19 cellular contexts compared by ENCODE assay signal in the genomic region with DNA sequence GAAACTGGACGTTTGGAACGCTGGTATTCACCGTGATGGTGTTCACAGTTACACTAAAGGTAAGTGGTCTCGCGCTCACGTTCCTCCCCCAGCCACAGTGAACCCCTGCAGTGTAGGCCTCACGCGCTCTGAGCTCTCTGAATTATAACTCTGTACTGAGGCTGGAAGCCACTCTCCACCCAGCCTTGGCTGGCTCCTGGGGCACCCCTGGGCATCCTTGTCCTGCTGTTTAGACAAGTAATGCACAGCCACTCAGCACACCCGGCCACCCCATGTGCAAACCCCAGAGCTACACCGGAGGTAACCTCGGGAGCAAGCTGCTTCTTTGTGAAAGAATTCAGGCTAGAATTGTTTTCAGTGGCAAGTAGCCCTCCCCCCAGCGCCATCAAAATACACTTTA.
"Had no signal": no experiment of that assay in that cellular context is flagged by ENCODE, and none has a peak within 500 bp of the region (broad histone marks: within the 10 kb centered on the region; RNA-seq: fewer than 3 reads in every experiment).

No MANE protein-coding gene starts in this region.

- H3K27ac ChIP-seq: cardiac muscle cell, epithelial cell of prostate, lower lobe of right lung, tibial artery had no signal

- H3K27ac Mint-ChIP-seq: activated CD4-positive, alpha-beta T cell treated with anti-CD3 and anti-CD28 coated beads for 36 hours; activated naive CD8-positive, alpha-beta T cell treated with anti-CD3 and anti-CD28 coated beads, Interleukin-2, amount 10 ng/mL, durations not matched to agents 7 days and 5 days had no signal

- DNase-seq: activated CD4-positive, alpha-beta T cell treated with anti-CD3 and anti-CD28 coated beads for 36 hours; activated CD8-positive, alpha-beta T cell treated with anti-CD3 and anti-CD28 coated beads for 36 hours; activated naive CD8-positive, alpha-beta T cell treated with anti-CD3 and anti-CD28 coated beads, Interleukin-2, amount 10 ng/mL, durations not matched to agents 7 days and 5 days; activated T-cell treated with anti-CD3 and anti-CD28 coated beads, Interleukin-2, amount 50 U/mL, for 72 hours; amygdala; effector memory CD8-positive, alpha-beta T cell; foreskin fibroblast; left cardiac atrium; lower lobe of right lung; nucleus accumbens; retina; stimulated activated CD4-positive, alpha-beta T cell treated with anti-CD3 and anti-CD28 coated beads, Interleukin-2, amount 100 ng/mL, for 24 hours; stimulated activated naive CD4-positive, alpha-beta T cell treated with Interleukin-2 at 50 U/mL for 16 hours; SW 1271; T-helper 2 cell; tibial artery had no signal

- H3K27me3 Mint-ChIP-seq: activated CD4-positive, alpha-beta T cell treated with anti-CD3 and anti-CD28 coated beads for 36 hours; activated CD8-positive, alpha-beta T cell treated with anti-CD3 and anti-CD28 coated beads for 36 hours; activated naive CD8-positive, alpha-beta T cell treated with anti-CD3 and anti-CD28 coated beads, Interleukin-2, amount 10 ng/mL, durations not matched to agents 7 days and 5 days; effector memory CD8-positive, alpha-beta T cell had no signal

- H3K9me3 Mint-ChIP-seq: activated CD8-positive, alpha-beta T cell treated with anti-CD3 and anti-CD28 coated beads for 36 hours; nephron had no signal

- H3K4me3 Mint-ChIP-seq: activated CD4-positive, alpha-beta T cell treated with anti-CD3 and anti-CD28 coated beads for 36 hours; activated CD8-positive, alpha-beta T cell treated with anti-CD3 and anti-CD28 coated beads for 36 hours; activated naive CD8-positive, alpha-beta T cell treated with anti-CD3 and anti-CD28 coated beads, Interleukin-2, amount 10 ng/mL, durations not matched to agents 7 days and 5 days; effector memory CD8-positive, alpha-beta T cell; nephron had no signal

- ATAC-seq: activated CD4-positive, alpha-beta T cell treated with anti-CD3 and anti-CD28 coated beads for 36 hours; activated CD8-positive, alpha-beta T cell treated with anti-CD3 and anti-CD28 coated beads for 36 hours; activated T-cell treated with anti-CD3 and anti-CD28 coated beads, Interleukin-2, amount 50 U/mL, for 72 hours; effector memory CD8-positive, alpha-beta T cell; left cardiac atrium; lower lobe of right lung had no signal

- H3K9me3 ChIP-seq: lower lobe of right lung, tibial artery had no signal

- H3K27me3 ChIP-seq: cardiac muscle cell, tibial artery had no signal

- H3K4me3 ChIP-seq: cardiac muscle cell, lower lobe of right lung, tibial artery had no signal
